19 cellular contexts compared by ENCODE assay signal in genomic region chr4:139278450-139278849, GRCh38. TPM values are rescaled to one million over a fixed set of nuclear protein-coding genes. Genes with fewer than 3 reads are reported as not detected.
A peak's percentile ranks its signal among the peaks of the same experiment; 100 is the strongest.
DNase-seq lines count a peak whose midpoint lies in the region; ATAC-seq and TF ChIP-seq lines count a peak whose summit lies in the region.
"Had no signal": no experiment of that assay in that cellular context is flagged by ENCODE, and none has a peak within 500 bp of the region (broad histone marks: within the 10 kb centered on the region; RNA-seq: fewer than 3 reads in every experiment).

No MANE protein-coding gene starts in this region.

- H3K27ac Mint-ChIP-seq in WTC11 (no peak overlapping the region), glutamatergic neuron (ENCODE audit: unreplicated experiment) (no peak overlapping the region)
- H3K27ac Mint-ChIP-seq in stimulated activated effector memory CD8-positive, alpha-beta T cell treated with anti-CD3 and anti-CD28 coated beads, Interleukin-12 subunit alpha, Interleukin-12 subunit beta, amount 100 ng/mL, for 72 hours: no peak overlapping the region

- no peak for DNase-seq in activated T-cell treated with anti-CD3 and anti-CD28 coated beads, Interleukin-2, amount 50 U/mL, for 4 hours
- DNase-seq in activated T-cell treated with anti-CD3 and anti-CD28 coated beads for 4 hours: no peak
- DNase-seq in WTC11 (ENCODE audit: low spot score): no peak
- DNase-seq in glutamatergic neuron: no peak
- DNase-seq in stimulated activated effector memory CD8-positive, alpha-beta T cell treated with anti-CD3 and anti-CD28 coated beads, Interleukin-12 subunit alpha, Interleukin-12 subunit beta, amount 100 ng/mL, for 72 hours (ENCODE audit: low spot score in 2 of 2): peak in 1 of 2 donors; percentile 13
- no peak for DNase-seq in iPS-NIHi7 (ENCODE audit: extremely low spot score)
- no peak for DNase-seq in NCI-H128 (lab: John Stamatoyannopoulos, UW; ENCODE audit: unreplicated experiment)
- no peak for DNase-seq in GM23248
- DNase-seq: activated CD4-positive, CD25-positive, alpha-beta regulatory T cell; DMS53; hypothalamus; NCI-H1092 treated with DMSO at 0.1 percent for 48 hours; NCI-H226; pancreas; SK-N-SH; spleen had no signal

- TF ChIP-seq CTCF in WTC11 (IDR thresholded peaks at IDR 0.05) (no peak), glutamatergic neuron (IDR thresholded peaks at IDR 0.05; ENCODE audit: partially characterized antibody, unreplicated experiment) (no peak)

- H3K79me2 ChIP-seq in GM23248 (ENCODE audit: insufficient read depth): no peaks in the 10 kb centered on the region

- no peaks in the 10 kb centered on the region for H3K9me2 ChIP-seq in GM23248 (ENCODE audit: insufficient read depth)
- H3K9me2 ChIP-seq: SK-N-SH had no signal

- POLR2A ChIA-PET in WTC11 (lab: Charles Lee): no interaction called here

- H3K4me1 Mint-ChIP-seq in activated T-cell treated with anti-CD3 and anti-CD28 coated beads, Interleukin-2, amount 50 U/mL, for 4 hours (ENCODE audit: low read depth): peaks cover 11% of the 10 kb centered on the region
- H3K4me1 Mint-ChIP-seq in WTC11 (peaks cover 18% of the 10 kb centered on the region), glutamatergic neuron (ENCODE audit: low read depth, unreplicated experiment) (no peaks in the 10 kb centered on the region)
- peaks cover 18% of the 10 kb centered on the region for H3K4me1 Mint-ChIP-seq in stimulated activated effector memory CD8-positive, alpha-beta T cell treated with anti-CD3 and anti-CD28 coated beads, Interleukin-12 subunit alpha, Interleukin-12 subunit beta, amount 100 ng/mL, for 72 hours

- CTCF ChIA-PET in WTC11 (lab: Charles Lee): interaction anchor here (2.5 kb wide), 1 partner anchor 18 kb away, joined by 25 read pairs; no protein-coding TSS in a partner anchor

- no peak overlapping the region for H3K27ac ChIP-seq in GM23248
- H3K27ac ChIP-seq: cardiac muscle cell, pancreas, spleen had no signal

- H3K9me3 Mint-ChIP-seq in activated T-cell treated with anti-CD3 and anti-CD28 coated beads, Interleukin-2, amount 50 U/mL, for 4 hours: no peaks in the 10 kb centered on the region
- H3K9me3 Mint-ChIP-seq in WTC11 (no peaks in the 10 kb centered on the region), glutamatergic neuron (ENCODE audit: unreplicated experiment) (no peaks in the 10 kb centered on the region)
- H3K9me3 Mint-ChIP-seq in stimulated activated effector memory CD8-positive, alpha-beta T cell treated with anti-CD3 and anti-CD28 coated beads, Interleukin-12 subunit alpha, Interleukin-12 subunit beta, amount 100 ng/mL, for 72 hours: no peaks in the 10 kb centered on the region

- peaks cover 47% of the 10 kb centered on the region for H3K27me3 Mint-ChIP-seq in activated T-cell treated with anti-CD3 and anti-CD28 coated beads, Interleukin-2, amount 50 U/mL, for 4 hours (ENCODE audit: low read depth)
- H3K27me3 Mint-ChIP-seq in WTC11 (ENCODE audit: low read depth) (peaks cover 55% of the 10 kb centered on the region), glutamatergic neuron (ENCODE audit: unreplicated experiment) (peaks cover 6% of the 10 kb centered on the region)

- H3K9ac ChIP-seq in GM23248: no peak overlapping the region
- H3K9ac ChIP-seq: SK-N-SH had no signal

- H3K4me2 ChIP-seq in GM23248 (ENCODE audit: unreplicated experiment): no peak overlapping the region

- 66 to 72% methylated on average over 16 of the region's 16 CpGs for WGBS in GM23248 (ENCODE audit: low coverage in 1 of 2, low lambda C conversion rate in 2 of 2, missing lambda C conversion rate in 2 of 2), 2 experiments

- no peak for ATAC-seq in activated T-cell treated with anti-CD3 and anti-CD28 coated beads, Interleukin-2, amount 50 U/mL, for 4 hours
- ATAC-seq in WTC11: no peak
- no peak for ATAC-seq in stimulated activated effector memory CD8-positive, alpha-beta T cell treated with anti-CD3 and anti-CD28 coated beads, Interleukin-12 subunit alpha, Interleukin-12 subunit beta, amount 100 ng/mL, for 72 hours
- ATAC-seq: HepG2 had no signal

- peak overlapping the region; percentile 76 for H3K4me3 Mint-ChIP-seq in activated T-cell treated with anti-CD3 and anti-CD28 coated beads, Interleukin-2, amount 50 U/mL, for 4 hours
- H3K4me3 Mint-ChIP-seq in WTC11 (peak overlapping the region; percentile 79), glutamatergic neuron (ENCODE audit: unreplicated experiment) (peak overlapping the region; percentile 84)
- peak overlapping the region; percentile 74 for H3K4me3 Mint-ChIP-seq in stimulated activated effector memory CD8-positive, alpha-beta T cell treated with anti-CD3 and anti-CD28 coated beads, Interleukin-12 subunit alpha, Interleukin-12 subunit beta, amount 100 ng/mL, for 72 hours

- H3K36me3 Mint-ChIP-seq in activated T-cell treated with anti-CD3 and anti-CD28 coated beads, Interleukin-2, amount 50 U/mL, for 4 hours (ENCODE audit: insufficient read depth): no peaks in the 10 kb centered on the region
- H3K36me3 Mint-ChIP-seq in WTC11 (no peaks in the 10 kb centered on the region), glutamatergic neuron (ENCODE audit: unreplicated experiment) (no peaks in the 10 kb centered on the region)
- no peaks in the 10 kb centered on the region for H3K36me3 Mint-ChIP-seq in stimulated activated effector memory CD8-positive, alpha-beta T cell treated with anti-CD3 and anti-CD28 coated beads, Interleukin-12 subunit alpha, Interleukin-12 subunit beta, amount 100 ng/mL, for 72 hours

- no peaks in the 10 kb centered on the region for H3K27me3 ChIP-seq in GM23248 (replicated peaks; ENCODE audit: insufficient read depth)

- H3K36me3 ChIP-seq in GM23248 (ENCODE audit: low read depth): no peaks in the 10 kb centered on the region
- H3K36me3 ChIP-seq: cardiac muscle cell, pancreas, spleen had no signal

- no peaks in the 10 kb centered on the region for H4K20me1 ChIP-seq in GM23248 (ENCODE audit: insufficient read depth)

- peaks cover 25% of the 10 kb centered on the region for H3K4me1 ChIP-seq in GM23248 (ENCODE audit: insufficient read depth)

- H2AFZ ChIP-seq in GM23248: no peak overlapping the region

- peaks cover 25% of the 10 kb centered on the region for H3F3A ChIP-seq in GM23248 (ENCODE audit: insufficient read depth)

- no peak overlapping the region for H3K4me3 ChIP-seq in GM23248
- H3K4me3 ChIP-seq: cardiac muscle cell, lung had no signal

- H3K9me3 ChIP-seq in GM23248 (ENCODE audit: low read depth): no peaks in the 10 kb centered on the region
- H3K9me3 ChIP-seq: pancreas, SK-N-SH, spleen had no signal

- in situ Hi-C loops in GM23248 (cut with MboI): no loop called here

TF ChIP-seq in WTC11, 78 proteins besides CTCF, POLR2A, EP300 and RAD21 (continues in another document):
- TF ChIP-seq ZBTB21 (CRISPR knock-in tag; IDR thresholded peaks at IDR 0.05; ENCODE audit: borderline replicate concordance) (no peak), GABPB1 (CRISPR knock-in tag; IDR thresholded peaks at IDR 0.05) (no peak), JAZF1 (CRISPR knock-in tag; IDR thresholded peaks at IDR 0.05) (no peak), ZSCAN18 (CRISPR knock-in tag; IDR thresholded peaks at IDR 0.05) (no peak), ZNF416 (CRISPR knock-in tag; IDR thresholded peaks at IDR 0.05) (no peak), SP1 (CRISPR knock-in tag; conservative IDR thresholded peaks at IDR 0.05) (no peak), MLX (CRISPR knock-in tag; IDR thresholded peaks at IDR 0.05) (no peak), NR2C2 (CRISPR knock-in tag; IDR thresholded peaks at IDR 0.05) (no peak)

RNA-seq across cellular contexts. Expression of gene MGARP, which starts 1.6 kb away (rescaled TPM):
- under 1 TPM in 1 of 3 donors, not detected in 2; 0.23 TPM for total RNA-seq in activated T-cell treated with anti-CD3 and anti-CD28 coated beads, Interleukin-2, amount 50 U/mL, for 4 hours
- total RNA-seq in WTC11 (2021): 4.6 to 7.5 TPM (median 6.2 TPM) in 3 replicates
- 0.69 TPM for total RNA-seq in glutamatergic neuron (ENCODE audit: unreplicated experiment)
- total RNA-seq in GM23248 (2014; rRNA removed; shearing (Covaris generic)): 2.1 and 2.4 TPM in 2 replicates
- 2.9 TPM in 2 replicates for polyA plus RNA-seq in GM23248 (2016; fragmentation: Nextera tagmentation; extraction: Ambion mirVana)

RNA-seq across cellular contexts. Expression of gene NAA15, which starts 22.9 kb away (rescaled TPM):
- 100 to 1,000 TPM; 137 to 149 (median 144) TPM for total RNA-seq in activated T-cell treated with anti-CD3 and anti-CD28 coated beads, Interleukin-2, amount 50 U/mL, for 4 hours
- total RNA-seq in WTC11 (2021) (81.4 to 98.9 TPM (median 81.6 TPM) in 3 replicates), glutamatergic neuron (ENCODE audit: unreplicated experiment) (44.9 TPM)
- total RNA-seq in GM23248 (2014; rRNA removed; shearing (Covaris generic)): 29.2 and 30.1 TPM in 2 replicates
- 32.3 and 32.8 TPM in 2 replicates for polyA plus RNA-seq in GM23248 (2016; fragmentation: Nextera tagmentation; extraction: Ambion mirVana)

RNA-seq across cellular contexts. Expression of gene NDUFC1, which starts 23.8 kb away (rescaled TPM):
- 10 to 100 TPM; 46.4 to 51.9 (median 51.6) TPM for total RNA-seq in activated T-cell treated with anti-CD3 and anti-CD28 coated beads, Interleukin-2, amount 50 U/mL, for 4 hours
- 61.7 to 72.3 TPM (median 64.5 TPM) in 3 replicates for total RNA-seq in WTC11 (2021)
- 19.4 TPM for total RNA-seq in glutamatergic neuron (ENCODE audit: unreplicated experiment)
- total RNA-seq in GM23248 (2014; rRNA removed; shearing (Covaris generic)): 23.0 and 38.0 TPM in 2 replicates
- 222 and 225 TPM in 2 replicates for polyA plus RNA-seq in GM23248 (2016; fragmentation: Nextera tagmentation; extraction: Ambion mirVana)
